In the genomic region with DNA sequence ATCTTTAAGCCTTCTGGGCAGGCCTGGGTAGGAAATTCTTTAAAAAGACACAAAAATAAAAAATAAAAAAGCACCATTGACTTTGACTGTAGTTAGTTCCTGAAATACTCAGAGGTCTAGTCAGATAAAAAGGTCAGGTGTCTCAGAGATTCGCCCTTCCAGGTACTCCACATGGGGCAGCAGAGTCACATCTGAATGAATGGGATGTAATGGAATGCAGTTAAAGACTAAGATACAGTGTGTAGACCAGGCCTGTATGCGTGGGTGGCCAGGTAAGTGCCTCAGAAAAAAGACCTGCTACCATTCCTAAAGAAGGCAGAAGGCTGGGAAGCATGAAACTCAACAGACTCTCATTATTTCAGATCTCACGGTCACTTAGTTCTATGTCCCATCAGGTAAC, we compare ENCODE assay signal across 1 cellular context.
TF ChIP-seq lines count a peak whose summit lies in the region.

No MANE protein-coding gene starts in this region.

TF ChIP-seq in SK-N-SH treated with all-trans-retinoic acid at 6 μM for 48 hours, 23 proteins besides CTCF, POLR2A, EP300 and RAD21 (continued from another document):
- TF ChIP-seq, protein P1, sequence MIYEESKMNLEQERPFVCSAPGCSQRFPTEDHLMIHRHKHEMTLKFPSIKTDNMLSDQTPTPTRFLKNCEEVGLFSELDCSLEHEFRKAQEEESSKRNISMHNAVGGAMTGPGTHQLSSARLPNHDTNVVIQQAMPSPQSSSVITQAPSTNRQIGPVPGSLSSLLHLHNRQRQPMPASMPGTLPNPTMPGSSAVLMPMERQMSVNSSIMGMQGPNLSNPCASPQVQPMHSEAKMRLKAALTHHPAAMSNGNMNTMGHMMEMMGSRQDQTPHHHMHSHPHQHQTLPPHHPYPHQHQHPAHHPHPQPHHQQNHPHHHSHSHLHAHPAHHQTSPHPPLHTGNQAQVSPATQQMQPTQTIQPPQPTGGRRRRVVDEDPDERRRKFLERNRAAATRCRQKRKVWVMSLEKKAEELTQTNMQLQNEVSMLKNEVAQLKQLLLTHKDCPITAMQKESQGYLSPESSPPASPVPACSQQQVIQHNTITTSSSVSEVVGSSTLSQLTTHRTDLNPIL (CRISPR knock-in tag; IDR thresholded peaks at IDR 0.05; ENCODE audit: low read depth), result no peak
- TF ChIP-seq ZFP3 (CRISPR knock-in tag; IDR thresholded peaks at IDR 0.05) (no peak), OSR1 (CRISPR knock-in tag; IDR thresholded peaks at IDR 0.05) (no peak), ISL1 (CRISPR knock-in tag; IDR thresholded peaks at IDR 0.05) (no peak), TSHZ2 (CRISPR knock-in tag; IDR thresholded peaks at IDR 0.05) (no peak), ZFP30 (CRISPR knock-in tag; IDR thresholded peaks at IDR 0.05) (no peak), ARNTL (CRISPR knock-in tag; IDR thresholded peaks at IDR 0.05; ENCODE audit: borderline replicate concordance, low read depth) (no peak)
- TF ChIP-seq, protein P2, sequence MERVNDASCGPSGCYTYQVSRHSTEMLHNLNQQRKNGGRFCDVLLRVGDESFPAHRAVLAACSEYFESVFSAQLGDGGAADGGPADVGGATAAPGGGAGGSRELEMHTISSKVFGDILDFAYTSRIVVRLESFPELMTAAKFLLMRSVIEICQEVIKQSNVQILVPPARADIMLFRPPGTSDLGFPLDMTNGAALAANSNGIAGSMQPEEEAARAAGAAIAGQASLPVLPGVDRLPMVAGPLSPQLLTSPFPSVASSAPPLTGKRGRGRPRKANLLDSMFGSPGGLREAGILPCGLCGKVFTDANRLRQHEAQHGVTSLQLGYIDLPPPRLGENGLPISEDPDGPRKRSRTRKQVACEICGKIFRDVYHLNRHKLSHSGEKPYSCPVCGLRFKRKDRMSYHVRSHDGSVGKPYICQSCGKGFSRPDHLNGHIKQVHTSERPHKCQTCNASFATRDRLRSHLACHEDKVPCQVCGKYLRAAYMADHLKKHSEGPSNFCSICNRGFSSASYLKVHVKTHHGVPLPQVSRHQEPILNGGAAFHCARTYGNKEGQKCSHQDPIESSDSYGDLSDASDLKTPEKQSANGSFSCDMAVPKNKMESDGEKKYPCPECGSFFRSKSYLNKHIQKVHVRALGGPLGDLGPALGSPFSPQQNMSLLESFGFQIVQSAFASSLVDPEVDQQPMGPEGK (CRISPR knock-in tag; IDR thresholded peaks at IDR 0.05; ENCODE audit: borderline replicate concordance), result no peak
